In the genomic region with DNA sequence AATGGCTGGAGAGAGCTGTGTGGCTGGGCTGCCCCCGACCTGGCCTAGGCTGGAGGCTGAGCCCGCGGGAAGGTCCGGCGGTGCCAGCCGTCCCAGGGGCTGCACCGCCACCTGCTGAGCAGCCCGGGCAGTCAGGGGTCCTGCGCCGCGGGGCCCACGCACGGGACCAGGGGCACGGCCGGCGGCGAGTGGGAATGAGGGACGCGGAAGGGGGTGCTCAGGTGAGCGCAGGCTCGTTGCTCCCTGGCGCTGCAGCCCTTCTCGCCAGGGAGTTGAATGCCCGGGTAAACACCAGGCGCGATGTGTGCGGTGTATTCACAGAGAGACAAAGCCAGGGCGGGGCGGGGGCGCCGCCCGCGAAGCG, we compare ENCODE assay signal across 1 cellular context.
TF ChIP-seq lines count a peak whose summit lies in the region.

No MANE protein-coding gene starts in this region.

TF ChIP-seq in WTC11, 78 proteins besides CTCF, POLR2A, EP300 and RAD21 (continued from another document):
- TF ChIP-seq, protein P1, sequence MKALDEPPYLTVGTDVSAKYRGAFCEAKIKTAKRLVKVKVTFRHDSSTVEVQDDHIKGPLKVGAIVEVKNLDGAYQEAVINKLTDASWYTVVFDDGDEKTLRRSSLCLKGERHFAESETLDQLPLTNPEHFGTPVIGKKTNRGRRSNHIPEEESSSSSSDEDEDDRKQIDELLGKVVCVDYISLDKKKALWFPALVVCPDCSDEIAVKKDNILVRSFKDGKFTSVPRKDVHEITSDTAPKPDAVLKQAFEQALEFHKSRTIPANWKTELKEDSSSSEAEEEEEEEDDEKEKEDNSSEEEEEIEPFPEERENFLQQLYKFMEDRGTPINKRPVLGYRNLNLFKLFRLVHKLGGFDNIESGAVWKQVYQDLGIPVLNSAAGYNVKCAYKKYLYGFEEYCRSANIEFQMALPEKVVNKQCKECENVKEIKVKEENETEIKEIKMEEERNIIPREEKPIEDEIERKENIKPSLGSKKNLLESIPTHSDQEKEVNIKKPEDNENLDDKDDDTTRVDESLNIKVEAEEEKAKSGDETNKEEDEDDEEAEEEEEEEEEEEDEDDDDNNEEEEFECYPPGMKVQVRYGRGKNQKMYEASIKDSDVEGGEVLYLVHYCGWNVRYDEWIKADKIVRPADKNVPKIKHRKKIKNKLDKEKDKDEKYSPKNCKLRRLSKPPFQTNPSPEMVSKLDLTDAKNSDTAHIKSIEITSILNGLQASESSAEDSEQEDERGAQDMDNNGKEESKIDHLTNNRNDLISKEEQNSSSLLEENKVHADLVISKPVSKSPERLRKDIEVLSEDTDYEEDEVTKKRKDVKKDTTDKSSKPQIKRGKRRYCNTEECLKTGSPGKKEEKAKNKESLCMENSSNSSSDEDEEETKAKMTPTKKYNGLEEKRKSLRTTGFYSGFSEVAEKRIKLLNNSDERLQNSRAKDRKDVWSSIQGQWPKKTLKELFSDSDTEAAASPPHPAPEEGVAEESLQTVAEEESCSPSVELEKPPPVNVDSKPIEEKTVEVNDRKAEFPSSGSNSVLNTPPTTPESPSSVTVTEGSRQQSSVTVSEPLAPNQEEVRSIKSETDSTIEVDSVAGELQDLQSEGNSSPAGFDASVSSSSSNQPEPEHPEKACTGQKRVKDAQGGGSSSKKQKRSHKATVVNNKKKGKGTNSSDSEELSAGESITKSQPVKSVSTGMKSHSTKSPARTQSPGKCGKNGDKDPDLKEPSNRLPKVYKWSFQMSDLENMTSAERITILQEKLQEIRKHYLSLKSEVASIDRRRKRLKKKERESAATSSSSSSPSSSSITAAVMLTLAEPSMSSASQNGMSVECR (CRISPR knock-in tag; IDR thresholded peaks at IDR 0.05; ENCODE audit: borderline replicate concordance) = no peak
